Comparison of ENCODE assay signal across 1 cellular context in genomic region chr6:146884728-146885127, GRCh38.
TF ChIP-seq lines count a peak whose summit lies in the region.

No MANE protein-coding gene starts in this region.

TF ChIP-seq in GM23338, 12 proteins besides CTCF, POLR2A, EP300 and RAD21 (continued from another document):
- TF ChIP-seq, protein P1, sequence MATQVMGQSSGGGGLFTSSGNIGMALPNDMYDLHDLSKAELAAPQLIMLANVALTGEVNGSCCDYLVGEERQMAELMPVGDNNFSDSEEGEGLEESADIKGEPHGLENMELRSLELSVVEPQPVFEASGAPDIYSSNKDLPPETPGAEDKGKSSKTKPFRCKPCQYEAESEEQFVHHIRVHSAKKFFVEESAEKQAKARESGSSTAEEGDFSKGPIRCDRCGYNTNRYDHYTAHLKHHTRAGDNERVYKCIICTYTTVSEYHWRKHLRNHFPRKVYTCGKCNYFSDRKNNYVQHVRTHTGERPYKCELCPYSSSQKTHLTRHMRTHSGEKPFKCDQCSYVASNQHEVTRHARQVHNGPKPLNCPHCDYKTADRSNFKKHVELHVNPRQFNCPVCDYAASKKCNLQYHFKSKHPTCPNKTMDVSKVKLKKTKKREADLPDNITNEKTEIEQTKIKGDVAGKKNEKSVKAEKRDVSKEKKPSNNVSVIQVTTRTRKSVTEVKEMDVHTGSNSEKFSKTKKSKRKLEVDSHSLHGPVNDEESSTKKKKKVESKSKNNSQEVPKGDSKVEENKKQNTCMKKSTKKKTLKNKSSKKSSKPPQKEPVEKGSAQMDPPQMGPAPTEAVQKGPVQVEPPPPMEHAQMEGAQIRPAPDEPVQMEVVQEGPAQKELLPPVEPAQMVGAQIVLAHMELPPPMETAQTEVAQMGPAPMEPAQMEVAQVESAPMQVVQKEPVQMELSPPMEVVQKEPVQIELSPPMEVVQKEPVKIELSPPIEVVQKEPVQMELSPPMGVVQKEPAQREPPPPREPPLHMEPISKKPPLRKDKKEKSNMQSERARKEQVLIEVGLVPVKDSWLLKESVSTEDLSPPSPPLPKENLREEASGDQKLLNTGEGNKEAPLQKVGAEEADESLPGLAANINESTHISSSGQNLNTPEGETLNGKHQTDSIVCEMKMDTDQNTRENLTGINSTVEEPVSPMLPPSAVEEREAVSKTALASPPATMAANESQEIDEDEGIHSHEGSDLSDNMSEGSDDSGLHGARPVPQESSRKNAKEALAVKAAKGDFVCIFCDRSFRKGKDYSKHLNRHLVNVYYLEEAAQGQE (IDR thresholded peaks at IDR 0.05; ENCODE audit: unreplicated experiment), result no peak
